2 cellular contexts compared by ENCODE assay signal in the genomic region with DNA sequence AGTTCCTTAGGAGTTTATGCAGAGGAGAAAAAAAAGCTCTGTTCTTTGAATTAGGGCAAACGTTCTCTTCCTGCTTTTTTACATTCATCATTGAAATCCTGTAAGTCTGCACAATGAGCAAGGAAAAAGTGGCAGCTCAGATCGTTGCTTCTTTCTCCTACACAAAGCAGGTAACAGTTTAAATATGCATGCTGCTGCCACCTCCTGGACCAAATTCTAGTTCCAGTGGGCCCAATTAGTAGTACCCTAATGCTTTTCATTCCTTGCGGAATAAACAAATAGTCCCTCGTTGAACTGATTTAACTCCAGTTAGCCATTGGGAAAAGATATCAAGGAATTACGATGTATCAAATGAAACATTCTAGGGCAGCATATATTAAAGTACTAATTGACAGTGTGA.
A peak's percentile ranks its signal among the peaks of the same experiment; 100 is the strongest.
TF ChIP-seq lines count a peak whose summit lies in the region.

No MANE protein-coding gene starts in this region.

TF ChIP-seq in HEK293, 187 proteins besides CTCF, POLR2A, EP300 and RAD21:
- no peak for TF ChIP-seq ZFP41 (tag by site-specific recombination; IDR thresholded peaks at IDR 0.05; ENCODE audit: borderline replicate concordance)
- TF ChIP-seq ZNF654 (tag by site-specific recombination; IDR thresholded peaks at IDR 0.05; ENCODE audit: low read depth): 0 out of 2 replicates have a peak, but pooled peaks have one; percentile 12

TF ChIP-seq in HepG2, 621 proteins besides CTCF, POLR2A, EP300 and RAD21:
- TF ChIP-seq ZNF430 (CRISPR knock-in tag; IDR thresholded peaks at IDR 0.05): no peak
- peak; percentile 27; the same call in 1 of the 2 replicates for TF ChIP-seq STAG1 (CRISPR knock-in tag; IDR thresholded peaks at IDR 0.05)
- no peak for TF ChIP-seq EEA1 (CRISPR knock-in tag; IDR thresholded peaks at IDR 0.05; ENCODE audit: borderline replicate concordance)
